36 cellular contexts compared by ENCODE assay signal in the genomic region with DNA sequence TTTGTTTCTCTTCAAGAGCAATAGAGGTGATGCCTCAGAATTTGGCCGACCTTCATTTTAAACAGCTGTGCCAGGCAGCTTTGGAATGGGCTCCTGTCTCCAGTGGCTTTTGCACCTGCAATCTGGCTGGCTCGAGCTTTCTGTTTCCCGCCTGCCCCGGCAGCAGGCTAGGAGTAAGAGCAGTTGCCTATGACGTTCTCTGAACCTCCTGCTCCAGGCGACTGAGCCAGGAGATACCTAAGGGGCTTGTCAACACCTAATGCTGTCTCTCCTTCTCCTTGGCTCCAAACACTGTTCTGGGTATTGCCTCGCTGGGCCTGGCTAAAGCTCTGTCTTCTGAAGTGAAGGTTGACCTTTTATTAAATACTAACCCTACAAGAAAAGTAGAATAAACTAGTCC.
"Had no signal": no experiment of that assay in that cellular context is flagged by ENCODE, and none has a peak within 500 bp of the region (broad histone marks: within the 10 kb centered on the region; RNA-seq: fewer than 3 reads in every experiment).

No MANE protein-coding gene starts in this region.

- H3K9me3 ChIP-seq: ascending aorta, Peyer's patch had no signal

- H3K4me3 ChIP-seq: ascending aorta, cardiac muscle cell, Peyer's patch had no signal

- H3K27me3 ChIP-seq: ascending aorta, cardiac muscle cell, Peyer's patch had no signal

- H3K27ac ChIP-seq: ascending aorta, cardiac muscle cell, Peyer's patch, WERI-Rb-1 had no signal

- DNase-seq: activated CD4-positive, alpha-beta memory T cell treated with anti-CD3 and anti-CD28 coated beads, Interleukin-2, amount 10 ng/mL, durations not matched to agents 7 days and 5 days; activated CD4-positive, alpha-beta T cell treated with anti-CD3 and anti-CD28 coated beads for 1 hour; activated CD4-positive, alpha-beta T cell treated with anti-CD3 and anti-CD28 coated beads for 48 hours; activated CD4-positive, CD25-positive, alpha-beta regulatory T cell; activated CD8-positive, alpha-beta memory T cell treated with anti-CD3 and anti-CD28 coated beads for 24 hours; activated CD8-positive, alpha-beta memory T cell treated with anti-CD3 and anti-CD28 coated beads, Interleukin-2, amount 10 ng/mL, durations not matched to agents 7 days and 5 days; activated CD8-positive, alpha-beta memory T cell treated with anti-CD3 and anti-CD28 coated beads, Interleukin-2, amount 50 U/mL, for 48 hours; activated effector memory CD4-positive, alpha-beta T cell treated with anti-CD3 and anti-CD28 coated beads, Interleukin-2, amount 50 U/mL, for 16 hours; activated naive CD4-positive, alpha-beta T cell; activated naive CD4-positive, alpha-beta T cell treated with anti-CD3 and anti-CD28 coated beads, Interleukin-2, amount 50 U/mL, for 16 hours; activated naive CD8-positive, alpha-beta T cell treated with anti-CD3 and anti-CD28 coated beads for 36 hours; activated T-cell treated with anti-CD3 and anti-CD28 coated beads, Interleukin-2, amount 50 U/mL, for 48 hours; amniotic stem cell; Karpas-422; KBM-7; NCI-H1105; NCI-H1417 treated with DMSO at 0.1 percent for 48 hours; NCI-H187 treated with DMSO at 0.1 percent for 48 hours; NCI-H2081; NCI-H2171 treated with DMSO at 0.1 percent for 48 hours; NCI-H226; NCI-H446 treated with DMSO at 0.1 percent for 48 hours; NCI-H524; NCI-H69; NCI-H82; NK-92 treated with Interleukin-12 subunit alpha and Interleukin-12 subunit beta, amount 100 ng/mL, for 24 hours; PC-3; Peyer's patch; RPMI8226; SW 1271; T1000; WERI-Rb-1 had no signal

- H3K36me3 Mint-ChIP-seq: activated CD8-positive, alpha-beta memory T cell treated with anti-CD3 and anti-CD28 coated beads, Interleukin-2, amount 10 ng/mL, durations not matched to agents 7 days and 5 days; activated naive CD8-positive, alpha-beta T cell treated with anti-CD3 and anti-CD28 coated beads for 36 hours; IgD-negative memory B cell had no signal

- H3K4me1 Mint-ChIP-seq: activated CD4-positive, alpha-beta memory T cell treated with anti-CD3 and anti-CD28 coated beads, Interleukin-2, amount 10 ng/mL, durations not matched to agents 7 days and 5 days; activated CD8-positive, alpha-beta memory T cell treated with anti-CD3 and anti-CD28 coated beads, Interleukin-2, amount 10 ng/mL, durations not matched to agents 7 days and 5 days; activated naive CD8-positive, alpha-beta T cell treated with anti-CD3 and anti-CD28 coated beads for 36 hours; activated T-helper 17 cell treated with anti-CD3 and anti-CD28 coated beads, Interleukin-2, amount 50 U/mL, for 72 hours; IgD-negative memory B cell had no signal

- ATAC-seq: activated CD8-positive, alpha-beta memory T cell treated with anti-CD3 and anti-CD28 coated beads, Interleukin-2, amount 10 ng/mL, durations not matched to agents 7 days and 5 days; activated T-helper 17 cell treated with anti-CD3 and anti-CD28 coated beads, Interleukin-2, amount 50 U/mL, for 72 hours; PC-3 had no signal

- H3K4me1 ChIP-seq: ascending aorta, Peyer's patch had no signal

- H3K4me3 Mint-ChIP-seq: activated CD4-positive, alpha-beta memory T cell treated with anti-CD3 and anti-CD28 coated beads, Interleukin-2, amount 10 ng/mL, durations not matched to agents 7 days and 5 days; activated CD8-positive, alpha-beta memory T cell treated with anti-CD3 and anti-CD28 coated beads, Interleukin-2, amount 10 ng/mL, durations not matched to agents 7 days and 5 days; activated naive CD8-positive, alpha-beta T cell treated with anti-CD3 and anti-CD28 coated beads for 36 hours; activated T-helper 17 cell treated with anti-CD3 and anti-CD28 coated beads, Interleukin-2, amount 50 U/mL, for 72 hours; IgD-negative memory B cell had no signal

- H3K27ac Mint-ChIP-seq: activated CD4-positive, alpha-beta memory T cell treated with anti-CD3 and anti-CD28 coated beads, Interleukin-2, amount 10 ng/mL, durations not matched to agents 7 days and 5 days; activated CD8-positive, alpha-beta memory T cell treated with anti-CD3 and anti-CD28 coated beads, Interleukin-2, amount 10 ng/mL, durations not matched to agents 7 days and 5 days; activated naive CD8-positive, alpha-beta T cell treated with anti-CD3 and anti-CD28 coated beads for 36 hours; activated T-helper 17 cell treated with anti-CD3 and anti-CD28 coated beads, Interleukin-2, amount 50 U/mL, for 72 hours; IgD-negative memory B cell had no signal

- H3K36me3 ChIP-seq: ascending aorta, cardiac muscle cell, Peyer's patch, WERI-Rb-1 had no signal

- H3K9me3 Mint-ChIP-seq: activated CD4-positive, alpha-beta memory T cell treated with anti-CD3 and anti-CD28 coated beads, Interleukin-2, amount 10 ng/mL, durations not matched to agents 7 days and 5 days; activated naive CD8-positive, alpha-beta T cell treated with anti-CD3 and anti-CD28 coated beads for 36 hours; activated T-helper 17 cell treated with anti-CD3 and anti-CD28 coated beads, Interleukin-2, amount 50 U/mL, for 72 hours had no signal
